ENCODE assay signal across 32 cellular contexts in genomic region chr1:216682694-216683243, GRCh38. TPM values are rescaled to one million over a fixed set of nuclear protein-coding genes. Genes with fewer than 3 reads are reported as not detected.
DNase-seq lines count a peak whose midpoint lies in the region; ATAC-seq and TF ChIP-seq lines count a peak whose summit lies in the region.
"Had no signal": no experiment of that assay in that cellular context is flagged by ENCODE, and none has a peak within 500 bp of the region (broad histone marks: within the 10 kb centered on the region; RNA-seq: fewer than 3 reads in every experiment).

No MANE protein-coding gene starts in this region.

- intact Hi-C loops in left ventricle myocardium superior (cut with micrococcal nuclease): no loop called here
- intact Hi-C loops in heart right ventricle (cut with DNase I): no loop called here

- no peaks in the 10 kb centered on the region for H3K27me3 ChIP-seq in heart right ventricle
- H3K27me3 ChIP-seq: breast epithelium, neural progenitor cell had no signal

- peaks cover 0 to 12% (median 0%) of the 10 kb centered on the region in 9 donors for H3K4me1 ChIP-seq in heart right ventricle
- H3K4me1 ChIP-seq: breast epithelium, parathyroid adenoma, SJSA1 had no signal

- H3K36me3 ChIP-seq in heart right ventricle: no peaks in the 10 kb centered on the region
- H3K36me3 ChIP-seq: breast epithelium, neural progenitor cell, SJSA1 had no signal

- WGBS in heart right ventricle, 2 donors: 47 to 58% methylated on average over 8 of the region's 8 CpGs

- H3K9me3 ChIP-seq in heart right ventricle: no peaks in the 10 kb centered on the region
- H3K9me3 ChIP-seq: breast epithelium, SJSA1 had no signal

- ATAC-seq in left ventricle myocardium superior (peak; percentile 20), heart right ventricle (no peak), GM18909 (IDR thresholded peaks at IDR 0.05; ENCODE audit: poor library complexity, unreplicated experiment) (no peak)
- ATAC-seq: HepG2; left lobe of liver; stimulated activated naive B cell treated with anti-CD40 and anti-IgM and Interleukin-4, amounts not matched to agents 10 μg/mL and 1 μg/mL and 100 μg/mL, for 72 hours; WTC11 had no signal

- H3K27ac ChIP-seq in heart right ventricle: no peak overlapping the region
- H3K27ac ChIP-seq: breast epithelium, epithelial cell of prostate, neural progenitor cell, parathyroid adenoma, SJSA1 had no signal

- DNase-seq in left ventricle myocardium superior (no peak), heart right ventricle (no peak), NCI-H2107 (lab: John Stamatoyannopoulos, UW) (peak; percentile 79), NCI-H774 (lab: John Stamatoyannopoulos, UW) (peak; percentile 40), retina (peak; percentile 54), NOMO-1 treated with dmso at 0.1 percent for 144 hours (lab: John Stamatoyannopoulos, UW; ENCODE audit: unreplicated experiment) (no peak), dedifferentiated amniotic fluid mesenchymal stem cell (ENCODE audit: extremely low spot score) (no peak)
- DNase-seq: activated CD4-positive, alpha-beta T cell treated with anti-CD3 and anti-CD28 coated beads, Interleukin-2, amount 10 ng/mL, durations not matched to agents 24 days and 14 days; activated CD8-positive, alpha-beta memory T cell treated with anti-CD3 and anti-CD28 coated beads for 24 hours; activated T-cell treated with anti-CD3 and anti-CD28 coated beads for 4 hours; amniotic stem cell; CD4-positive, alpha-beta T cell; effector CD4-positive, alpha-beta T cell; EL; H9; mesenchymal stem cell; NCI-H2029 treated with DMSO at 0.1 percent for 48 hours; NCI-H526; RPMI8226; small intestine; stimulated activated naive B cell treated with anti-CD40 and anti-IgM and Interleukin-4, amounts not matched to agents 10 μg/mL and 1 μg/mL and 100 μg/mL, for 72 hours; substantia nigra had no signal

- no peak overlapping the region for H3K4me3 ChIP-seq in heart right ventricle
- H3K4me3 ChIP-seq: breast epithelium, neural progenitor cell, SJSA1 had no signal

- no peak for TF ChIP-seq CTCF in heart right ventricle (IDR thresholded peaks at IDR 0.05)

RNA-seq across cellular contexts. Expression of gene ESRRG, which starts 40.5 kb away (rescaled TPM):
- 51.5 TPM for total RNA-seq in left ventricle myocardium superior
- total RNA-seq in heart right ventricle: 10 to 100 TPM; 24.3 to 49.5 (median 36.7) TPM
- polyA plus RNA-seq in heart right ventricle: 1 to 10 TPM; 3.8 to 4.5 TPM
- total RNA-seq: activated CD4-positive, alpha-beta T cell treated with anti-CD3 and anti-CD28 coated beads, Interleukin-2, amount 10 ng/mL, durations not matched to agents 24 days and 14 days; CD4-positive, alpha-beta T cell; HepG2; OCI-LY7; SJSA1 had no signal
- polyA plus RNA-seq: HepG2 had no signal

Comparison
In these comparisons a context has a peak if more than half of its experiments do, and no peak if none do; other contexts are left out.
1. DNase-seq: peak in NCI-H2107 (single experiment), NCI-H774 (single experiment) and retina (single experiment); none in left ventricle myocardium superior (single experiment), heart right ventricle (0 of 2), NOMO-1 treated with dmso at 0.1 percent for 144 hours (single experiment) and dedifferentiated amniotic fluid mesenchymal stem cell (single experiment).